In genomic region chr12:25769076-25769945, GRCh38 we compare ENCODE assay signal across 12 cellular contexts.
DNase-seq lines count a peak whose midpoint lies in the region; ATAC-seq and TF ChIP-seq lines count a peak whose summit lies in the region.
"Had no signal": no experiment of that assay in that cellular context is flagged by ENCODE, and none has a peak within 500 bp of the region (broad histone marks: within the 10 kb centered on the region; RNA-seq: fewer than 3 reads in every experiment).

No MANE protein-coding gene starts in this region.

- CTCF ChIA-PET in activated CD8-positive, alpha-beta T cell treated with anti-CD3 and anti-CD28 coated beads, Interleukin-2, amount 10 ng/mL, durations not matched to agents 7 days and 5 days (lab: Charles Lee): no interaction called here

- POLR2A ChIA-PET in activated CD8-positive, alpha-beta T cell treated with anti-CD3 and anti-CD28 coated beads, Interleukin-2, amount 10 ng/mL, durations not matched to agents 7 days and 5 days (lab: Charles Lee): no interaction called here

- H3K27ac ChIP-seq in prostate gland: no peak overlapping the region
- H3K27ac ChIP-seq: spleen had no signal

- TF ChIP-seq CTCF in AG09309 (IDR thresholded peaks at IDR 0.05; ENCODE audit: control insufficient read depth, insufficient read depth, low read depth, low read length, missing control alignments): no peak
- TF ChIP-seq CTCF in astrocyte of the cerebellum (IDR thresholded peaks at IDR 0.05; ENCODE audit: low read depth, low read length, missing control alignments): no peak
- TF ChIP-seq CTCF in prostate gland (IDR thresholded peaks at IDR 0.05): no peak

- no peak for ATAC-seq in HG03460 (IDR thresholded peaks at IDR 0.05; ENCODE audit: unreplicated experiment)
- ATAC-seq in activated CD8-positive, alpha-beta T cell treated with anti-CD3 and anti-CD28 coated beads, Interleukin-2, amount 10 ng/mL, durations not matched to agents 7 days and 5 days: no peak

- H3K27me3 Mint-ChIP-seq in activated CD8-positive, alpha-beta T cell treated with anti-CD3 and anti-CD28 coated beads, Interleukin-2, amount 10 ng/mL, durations not matched to agents 7 days and 5 days (ENCODE audit: low read depth): no peaks in the 10 kb centered on the region
- H3K27me3 Mint-ChIP-seq: central memory CD8-positive, alpha-beta T cell had no signal

- H3K4me3 ChIP-seq in AG09309 (ENCODE audit: control insufficient read depth, low read depth, low read length) (no peak overlapping the region), astrocyte of the cerebellum (ENCODE audit: low read depth, low read length) (no peak overlapping the region), prostate gland (no peak overlapping the region)
- H3K4me3 ChIP-seq: spleen had no signal

- H3K36me3 ChIP-seq in prostate gland: no peaks in the 10 kb centered on the region
- H3K36me3 ChIP-seq: spleen had no signal

- DNase-seq in AG09309 (ENCODE audit: low read depth) (peak; percentile 68), LHCN-M2 (ENCODE audit: low read depth) (peak; percentile 63), astrocyte of the cerebellum (ENCODE audit: low read depth) (peak; percentile 42), iris pigment epithelial cell (ENCODE audit: low read depth) (peak; percentile 92), prostate gland (ENCODE audit: low spot score) (no peak)
- no peak for DNase-seq in activated T-cell treated with anti-CD3 and anti-CD28 coated beads, Interleukin-2, amount 50 U/mL, for 1 hour
- no peak for DNase-seq in activated CD8-positive, alpha-beta T cell treated with anti-CD3 and anti-CD28 coated beads, Interleukin-2, amount 10 ng/mL, durations not matched to agents 7 days and 5 days
- DNase-seq: NCI-H187 treated with DMSO at 0.1 percent for 48 hours, spleen, T1000 had no signal

- H3K36me3 Mint-ChIP-seq in activated CD8-positive, alpha-beta T cell treated with anti-CD3 and anti-CD28 coated beads, Interleukin-2, amount 10 ng/mL, durations not matched to agents 7 days and 5 days (ENCODE audit: low read depth): no peaks in the 10 kb centered on the region

- H3K9me3 ChIP-seq in prostate gland: no peaks in the 10 kb centered on the region
- H3K9me3 ChIP-seq: spleen had no signal

- no peaks in the 10 kb centered on the region for H3K27me3 ChIP-seq in prostate gland (replicated peaks; ENCODE audit: insufficient read depth)
- H3K27me3 ChIP-seq: spleen had no signal

- H3K9me3 Mint-ChIP-seq in activated CD8-positive, alpha-beta T cell treated with anti-CD3 and anti-CD28 coated beads, Interleukin-2, amount 10 ng/mL, durations not matched to agents 7 days and 5 days (ENCODE audit: insufficient read depth): no peaks in the 10 kb centered on the region
- H3K9me3 Mint-ChIP-seq: central memory CD8-positive, alpha-beta T cell had no signal

- 81% methylated on average over 6 of the region's 6 CpGs for WGBS in prostate gland

- no peak overlapping the region for H3K27ac Mint-ChIP-seq in activated CD8-positive, alpha-beta T cell treated with anti-CD3 and anti-CD28 coated beads, Interleukin-2, amount 10 ng/mL, durations not matched to agents 7 days and 5 days

- intact Hi-C loops in prostate gland (cut with DNase I): no loop called here

- H3K4me3 Mint-ChIP-seq in activated CD8-positive, alpha-beta T cell treated with anti-CD3 and anti-CD28 coated beads, Interleukin-2, amount 10 ng/mL, durations not matched to agents 7 days and 5 days: no peak overlapping the region
- H3K4me3 Mint-ChIP-seq: central memory CD8-positive, alpha-beta T cell had no signal

- TF ChIP-seq POLR2A in prostate gland (IDR thresholded peaks at IDR 0.05): no peak

- H3K4me1 Mint-ChIP-seq in activated CD8-positive, alpha-beta T cell treated with anti-CD3 and anti-CD28 coated beads, Interleukin-2, amount 10 ng/mL, durations not matched to agents 7 days and 5 days (ENCODE audit: low read depth): no peaks in the 10 kb centered on the region
- H3K4me1 Mint-ChIP-seq: central memory CD8-positive, alpha-beta T cell had no signal

- H3K4me1 ChIP-seq in prostate gland (replicated peaks): no peaks in the 10 kb centered on the region
- H3K4me1 ChIP-seq: spleen had no signal

- in situ Hi-C loops in astrocyte of the cerebellum (cut with HindIII; ENCODE audit: low sequenced_read_pairs): no loop called here

Comparison
In these comparisons a context has a peak if more than half of its experiments do, and no peak if none do; other contexts are left out.
1. DNase-seq: peak in AG09309 (single experiment), LHCN-M2 (single experiment), astrocyte of the cerebellum (single experiment) and iris pigment epithelial cell (single experiment); none in prostate gland (single experiment), activated T-cell treated with anti-CD3 and anti-CD28 coated beads, Interleukin-2, amount 50 U/mL, for 1 hour (single experiment) and activated CD8-positive, alpha-beta T cell treated with anti-CD3 and anti-CD28 coated beads, Interleukin-2, amount 10 ng/mL, durations not matched to agents 7 days and 5 days (single experiment).